22 cellular contexts compared by ENCODE assay signal in genomic region chr10:124756156-124756555, GRCh38.
"Had no signal": no experiment of that assay in that cellular context is flagged by ENCODE, and none has a peak within 500 bp of the region (broad histone marks: within the 10 kb centered on the region; RNA-seq: fewer than 3 reads in every experiment).

No MANE protein-coding gene starts in this region.

- FAIRE-seq: RCC 7860 had no signal

- DNase-seq: activated B cell treated with CpG ODN at 0.5 μM for 24 hours; activated CD4-positive, alpha-beta memory T cell treated with anti-CD3 and anti-CD28 coated beads for 36 hours; activated CD4-positive, alpha-beta T cell treated with anti-CD3 and anti-CD28 coated beads for 1 hour; activated CD4-positive, alpha-beta T cell treated with anti-CD3 and anti-CD28 coated beads, Interleukin-2, amount 10 ng/mL, durations not matched to agents 24 days and 14 days; activated CD8-positive, alpha-beta memory T cell treated with anti-CD3 and anti-CD28 coated beads for 24 hours; activated gamma-delta T cell; activated naive CD4-positive, alpha-beta T cell treated with anti-CD3 and anti-CD28 coated beads for 36 hours; activated naive CD8-positive, alpha-beta T cell treated with anti-CD3 and anti-CD28 coated beads for 36 hours; activated T-cell treated with anti-CD3 and anti-CD28 coated beads, Interleukin-2, amount 50 U/mL, for 4 hours; MM.1S; NCI-H1105; NCI-H1436; NCI-H1694 treated with DMSO at 0.1 percent for 48 hours; NCI-H2029 treated with DMSO at 0.1 percent for 48 hours; NCI-H345; NCI-H510A; NCI-H526 treated with DMSO at 0.1 percent for 48 hours; NCI-H82; SHP77 treated with DMSO at 0.1 percent for 48 hours; T-helper 17 cell; T-helper 9 cell had no signal

- H3K9me3 Mint-ChIP-seq: activated B cell treated with CpG ODN at 0.5 μM for 24 hours; activated CD4-positive, alpha-beta memory T cell treated with anti-CD3 and anti-CD28 coated beads for 36 hours; activated CD4-positive, alpha-beta T cell treated with anti-CD3 and anti-CD28 coated beads, Interleukin-2, amount 10 ng/mL, durations not matched to agents 24 days and 14 days; activated naive CD4-positive, alpha-beta T cell treated with anti-CD3 and anti-CD28 coated beads for 36 hours; activated naive CD8-positive, alpha-beta T cell treated with anti-CD3 and anti-CD28 coated beads for 36 hours; activated T-cell treated with anti-CD3 and anti-CD28 coated beads, Interleukin-2, amount 50 U/mL, for 4 hours had no signal

- H3K4me1 Mint-ChIP-seq: activated B cell treated with CpG ODN at 0.5 μM for 24 hours had no signal

- H3K27me3 Mint-ChIP-seq: activated B cell treated with CpG ODN at 0.5 μM for 24 hours; activated CD4-positive, alpha-beta memory T cell treated with anti-CD3 and anti-CD28 coated beads for 36 hours; activated CD4-positive, alpha-beta T cell treated with anti-CD3 and anti-CD28 coated beads, Interleukin-2, amount 10 ng/mL, durations not matched to agents 24 days and 14 days; activated naive CD8-positive, alpha-beta T cell treated with anti-CD3 and anti-CD28 coated beads for 36 hours; T-helper 17 cell had no signal

- H3K27ac Mint-ChIP-seq: activated B cell treated with CpG ODN at 0.5 μM for 24 hours; activated CD4-positive, alpha-beta memory T cell treated with anti-CD3 and anti-CD28 coated beads for 36 hours; activated CD4-positive, alpha-beta T cell treated with anti-CD3 and anti-CD28 coated beads, Interleukin-2, amount 10 ng/mL, durations not matched to agents 24 days and 14 days; activated naive CD4-positive, alpha-beta T cell treated with anti-CD3 and anti-CD28 coated beads for 36 hours; activated naive CD8-positive, alpha-beta T cell treated with anti-CD3 and anti-CD28 coated beads for 36 hours; T-helper 17 cell had no signal

- H3K4me3 Mint-ChIP-seq: activated B cell treated with CpG ODN at 0.5 μM for 24 hours; activated CD4-positive, alpha-beta memory T cell treated with anti-CD3 and anti-CD28 coated beads for 36 hours; activated CD4-positive, alpha-beta T cell treated with anti-CD3 and anti-CD28 coated beads, Interleukin-2, amount 10 ng/mL, durations not matched to agents 24 days and 14 days; activated naive CD4-positive, alpha-beta T cell treated with anti-CD3 and anti-CD28 coated beads for 36 hours; activated naive CD8-positive, alpha-beta T cell treated with anti-CD3 and anti-CD28 coated beads for 36 hours; activated T-cell treated with anti-CD3 and anti-CD28 coated beads, Interleukin-2, amount 50 U/mL, for 4 hours; T-helper 17 cell had no signal

- ATAC-seq: activated T-cell treated with anti-CD3 and anti-CD28 coated beads, Interleukin-2, amount 50 U/mL, for 4 hours; T-helper 17 cell had no signal
